9 cellular contexts compared by ENCODE assay signal in genomic region chr2:57549642-57550102, GRCh38.
DNase-seq lines count a peak whose midpoint lies in the region; ATAC-seq, FAIRE-seq and TF ChIP-seq lines count a peak whose summit lies in the region.
"Had no signal": no experiment of that assay in that cellular context is flagged by ENCODE, and none has a peak within 500 bp of the region (broad histone marks: within the 10 kb centered on the region; RNA-seq: fewer than 3 reads in every experiment).

No MANE protein-coding gene starts in this region.

- POLR2A ChIA-PET in SK-N-SH (lab: Yijun Ruan, JAX), result no interaction called here

- no peak overlapping the region for H3K4me3 ChIP-seq in SK-N-SH (ENCODE audit: low read depth in 2 of 2, low read length in 1 of 2)
- no peak overlapping the region for H3K4me3 ChIP-seq in transverse colon
- H3K4me3 ChIP-seq: SK-N-MC had no signal

- WGBS in SK-N-SH (ENCODE audit: low lambda C conversion rate), result 22% methylated on average over 5 of the region's 5 CpGs
- WGBS in transverse colon (ENCODE audit: low coverage in 1 of 2), 2 donors, result 40 to 42% methylated on average over 5 of the region's 5 CpGs

- H3K9ac ChIP-seq in SK-N-SH, result no peak overlapping the region

- ATAC-seq in GM19455 (IDR thresholded peaks at IDR 0.05; ENCODE audit: unreplicated experiment) (peak; percentile 47), HG03565 (IDR thresholded peaks at IDR 0.05; ENCODE audit: unreplicated experiment) (peak; percentile 75)

- TF ChIP-seq EP300 in SK-N-SH (IDR thresholded peaks at IDR 0.05; ENCODE audit: borderline replicate concordance in 1 of 2, low read depth in 1 of 2, low read length in 1 of 2) (no peak), transverse colon (IDR thresholded peaks at IDR 0.05; ENCODE audit: low read depth) (no peak)

- H2AFZ ChIP-seq in SK-N-SH (ENCODE audit: low read depth), result no peak overlapping the region

- no peaks in the 10 kb centered on the region for H3K9me2 ChIP-seq in SK-N-SH

- DNase-seq in D721Med (ENCODE audit: insufficient read length, low spot score) (no peak), SK-N-SH (no peak), myocyte (ENCODE audit: low read depth) (peak; percentile 31), GOT3 (lab: John Stamatoyannopoulos, UW) (no peak), transverse colon (no peak)
- DNase-seq in central memory CD4-positive, alpha-beta T cell, result no peak

- TF ChIP-seq POLR2A in transverse colon (IDR thresholded peaks at IDR 0.05), result no peak

- in situ Hi-C loops in transverse colon (cut with MboI; ENCODE audit: low pct_ligation_motif_present in 1 of 4, low pct_unique_long_range_greater_than_20kb in 1 of 4, low sequenced_read_pairs in 3 of 4), result no loop called here

- no peaks in the 10 kb centered on the region for H4K20me1 ChIP-seq in SK-N-SH (ENCODE audit: insufficient read depth)

- peak; percentile 49 for TF ChIP-seq CTCF in D721Med (IDR thresholded peaks at IDR 0.05; ENCODE audit: insufficient read depth, missing control alignments)
- peak; percentile 61 for TF ChIP-seq CTCF in SK-N-SH (IDR thresholded peaks at IDR 0.05)
- TF ChIP-seq CTCF in transverse colon (IDR thresholded peaks at IDR 0.05), result no peak

- H3K27me3 ChIP-seq in SK-N-SH (ENCODE audit: insufficient read depth) (peaks cover 22% of the 10 kb centered on the region; the same call in 1 of the 2 replicates), transverse colon (no peaks in the 10 kb centered on the region)

- CTCF ChIA-PET in SK-N-SH (lab: Yijun Ruan, JAX), result interaction anchor here (1.0 to 1.1 kb wide), 2 partner anchors 11 to 12 kb away, joined by 3 read pairs; no protein-coding TSS in a partner anchor

- H3K9me3 ChIP-seq in SK-N-SH (no peaks in the 10 kb centered on the region; the same call in 1 of the 2 replicates), transverse colon (no peaks in the 10 kb centered on the region)

- H3K27ac ChIP-seq in SK-N-SH (ENCODE audit: low read depth in 2 of 2, low read length in 1 of 2) (no peak overlapping the region), transverse colon (no peak overlapping the region)
- H3K27ac ChIP-seq: SK-N-MC had no signal

- TF ChIP-seq RAD21 in SK-N-SH (IDR thresholded peaks at IDR 0.05; ENCODE audit: low read length), result peak; percentile 44; the same call in 1 of the 2 replicates

- H3K4me1 ChIP-seq in SK-N-SH (ENCODE audit: control insufficient read depth in 1 of 2, insufficient read depth in 2 of 2, low read depth in 1 of 2, low read length in 1 of 2) (no peaks in the 10 kb centered on the region), transverse colon (no peaks in the 10 kb centered on the region)

- no peak for FAIRE-seq in D721Med (lab: Jason Lieb, UNC)

- no peaks in the 10 kb centered on the region for H3K79me2 ChIP-seq in SK-N-SH (ENCODE audit: insufficient read depth)

- intact Hi-C loops in transverse colon (cut with DNase I; ENCODE audit: low total_unique reads), result no loop called here

- peaks cover 3% of the 10 kb centered on the region for H3F3A ChIP-seq in SK-N-SH (replicated peaks; ENCODE audit: insufficient read depth)

- H3K36me3 ChIP-seq in SK-N-SH (replicated peaks in 1 of 2; ENCODE audit: control insufficient read depth in 1 of 2, insufficient read depth in 2 of 2, low read length in 1 of 2) (no peaks in the 10 kb centered on the region), transverse colon (no peaks in the 10 kb centered on the region)

- no peak overlapping the region for H3K4me2 ChIP-seq in SK-N-SH

TF ChIP-seq in SK-N-SH, 30 proteins besides CTCF, POLR2A, EP300 and RAD21:
- no peak for TF ChIP-seq POLR2AphosphoS5 (IDR thresholded peaks at IDR 0.05; ENCODE audit: low read depth, low read length)
- TF ChIP-seq NRF1 (IDR thresholded peaks at IDR 0.05; ENCODE audit: low read depth, low read length), result no peak
- no peak for TF ChIP-seq REST (IDR thresholded peaks at IDR 0.05; ENCODE audit: low read depth, low read length)
- no peak for TF ChIP-seq FOXJ3 (CRISPR knock-in tag; IDR thresholded peaks at IDR 0.05)
- no peak for TF ChIP-seq RFX5 (IDR thresholded peaks at IDR 0.05; ENCODE audit: low read length)
- no peak for TF ChIP-seq RXRA (IDR thresholded peaks at IDR 0.05; ENCODE audit: borderline replicate concordance, low read depth)
- no peak for TF ChIP-seq JUND (IDR thresholded peaks at IDR 0.05)

Comparison
In these comparisons a context has a peak if more than half of its experiments do, and no peak if none do; other contexts are left out.
1. CTCF ChIP-seq: peak in D721Med (single experiment) and SK-N-SH (single experiment); none in transverse colon (0 of 5).